In genomic region chr10:67808706-67809105, GRCh38 we compare ENCODE assay signal across 17 cellular contexts. TPM values are rescaled to one million over a fixed set of nuclear protein-coding genes. Genes with fewer than 3 reads are reported as not detected.
DNase-seq lines count a peak whose midpoint lies in the region; ATAC-seq and TF ChIP-seq lines count a peak whose summit lies in the region.
"Had no signal": no experiment of that assay in that cellular context is flagged by ENCODE, and none has a peak within 500 bp of the region (broad histone marks: within the 10 kb centered on the region; RNA-seq: fewer than 3 reads in every experiment).

No MANE protein-coding gene starts in this region.

- H2BK20ac ChIP-seq in H9 (ENCODE audit: low read depth, low read length, poor library complexity, severe bottlenecking): peak overlapping the region; percentile 64

- no peak overlapping the region for H3K18ac ChIP-seq in H9 (ENCODE audit: insufficient read length, low read depth, low read length)

- H3K4me1 ChIP-seq in H9 (ENCODE audit: insufficient read depth, low read length) (peaks cover 5% of the 10 kb centered on the region), heart left ventricle (no peaks in the 10 kb centered on the region)
- H3K4me1 ChIP-seq: SJCRH30 had no signal

- no peak overlapping the region for H3K9ac ChIP-seq in H9 (ENCODE audit: extremely low read depth, insufficient read length, low read length)
- H3K9ac ChIP-seq: GM23248 had no signal

- no peaks in the 10 kb centered on the region for H3K23me2 ChIP-seq in H9 (ENCODE audit: insufficient read length, low read depth, low read length, poor library complexity, severe bottlenecking)

- peaks cover 0 to 10% (median 2%) of the 10 kb centered on the region in 3 experiments; a peak in 4 of 7 replicates for H3K36me3 Mint-ChIP-seq in H9 (ENCODE audit: insufficient read depth in 1 of 3, low read depth in 3 of 3)

- no peaks in the 10 kb centered on the region; the same call in 1 of the 2 replicates for H3K27me3 Mint-ChIP-seq in H9 (ENCODE audit: low read depth)

- no CpG with 5 or more reads among the region's 1 CpG for WGBS in H9 (ENCODE audit: extremely low coverage, insufficient read length, low lambda C conversion rate)
- 69 to 76% (median 71%) methylated on average over 1 of the region's 1 CpG for WGBS in heart left ventricle, 4 donors

- no peaks in the 10 kb centered on the region for H3K27me3 ChIP-seq in H9 (ENCODE audit: insufficient read depth, low read length)
- H3K27me3 ChIP-seq in heart left ventricle: no peaks in the 10 kb centered on the region
- H3K27me3 ChIP-seq: SJCRH30 had no signal

- H4K20me1 ChIP-seq in H9 (ENCODE audit: control insufficient read depth, insufficient read depth, insufficient read length): no peaks in the 10 kb centered on the region

- H3K56ac ChIP-seq in H9 (ENCODE audit: insufficient read length, low read depth, low read length): no peak overlapping the region

- no peak overlapping the region for H2BK120ac ChIP-seq in H9 (ENCODE audit: low read depth, low read length, poor library complexity, severe bottlenecking)

- ATAC-seq in HG02870 (IDR thresholded peaks at IDR 0.05; ENCODE audit: unreplicated experiment) (no peak), heart left ventricle (no peak)
- ATAC-seq: T-helper 17 cell had no signal

- DNase-seq in D341Med (ENCODE audit: low spot score) (peak; percentile 15), H9 (no peak), NCI-H446 treated with DMSO at 0.1 percent for 48 hours (lab: John Stamatoyannopoulos, UW) (peak; percentile 4), cerebellum (ENCODE audit: low spot score) (peak; percentile 85), heart left ventricle (no peak)
- DNase-seq in stimulated activated naive CD4-positive, alpha-beta T cell (lab: John Stamatoyannopoulos, UW): no peak
- DNase-seq in activated CD4-positive, CD25-positive, alpha-beta regulatory T cell (lab: John Stamatoyannopoulos, UW): no peak
- DNase-seq: DMS53, GM23248, NCI-H1092 treated with DMSO at 0.1 percent for 48 hours, NCI-H2227 treated with DMSO at 0.1 percent for 48 hours, NCI-H526 treated with DMSO at 0.1 percent for 48 hours, PC-9, SJCRH30, T-helper 17 cell had no signal

- H3K36me3 ChIP-seq in heart left ventricle: peaks cover 0 to 14% (median 0%) of the 10 kb centered on the region in 9 donors
- H3K36me3 ChIP-seq: SJCRH30 had no signal

- no peak overlapping the region for H2BK5ac ChIP-seq in H9 (ENCODE audit: insufficient read length, low read length)

- intact Hi-C loops in heart left ventricle (cut with DNase I): no loop called here

- peaks cover 21% of the 10 kb centered on the region in 2 experiments for H3K4me1 Mint-ChIP-seq in H9

- H3K4me3 Mint-ChIP-seq in H9: no peak overlapping the region
- H3K4me3 Mint-ChIP-seq: T-helper 17 cell had no signal

- TF ChIP-seq POLR2A in heart left ventricle (IDR thresholded peaks at IDR 0.05): no peak

- H3T11ph ChIP-seq in H9 (ENCODE audit: low read length): no peak overlapping the region

- H3K27ac ChIP-seq in H9 (ENCODE audit: insufficient read length, low read depth, low read length): no peak overlapping the region
- H3K27ac ChIP-seq in heart left ventricle: no peak overlapping the region
- H3K27ac ChIP-seq: C4-2B, GM23248, PC-9, SJCRH30 had no signal

- H3K14ac ChIP-seq in H9 (ENCODE audit: insufficient read depth, low read length): no peak overlapping the region

- no peak overlapping the region for H2AK5ac ChIP-seq in H9 (ENCODE audit: insufficient read length, low read length)

- no peak for TF ChIP-seq CTCF in H9 (conservative IDR thresholded peaks at IDR 0.05)
- no peak for TF ChIP-seq CTCF in heart left ventricle (IDR thresholded peaks at IDR 0.05)

- H3K4me2 ChIP-seq in H9 (ENCODE audit: insufficient read depth, insufficient read length, low read length): no peak overlapping the region
- H3K4me2 ChIP-seq: PC-9 had no signal

- no peak overlapping the region for H3K4ac ChIP-seq in H9 (ENCODE audit: low read depth, low read length)

- no peak overlapping the region for H2BK15ac ChIP-seq in H9 (ENCODE audit: low read depth, low read length)

- H3K79me1 ChIP-seq in H9 (ENCODE audit: insufficient read depth, low read depth, low read length, poor library complexity, severe bottlenecking): no peaks in the 10 kb centered on the region

- H3K9me3 ChIP-seq in H9 (ENCODE audit: control insufficient read depth, low read depth, low read length): no peaks in the 10 kb centered on the region
- no peaks in the 10 kb centered on the region for H3K9me3 ChIP-seq in heart left ventricle
- H3K9me3 ChIP-seq: SJCRH30 had no signal

- H3K23ac ChIP-seq in H9 (ENCODE audit: insufficient read length, low read depth, low read length): no peak overlapping the region

- no peak overlapping the region for H3K4me3 ChIP-seq in heart left ventricle
- H3K4me3 ChIP-seq: GM23248, PC-9, SJCRH30 had no signal

- H3K9me3 Mint-ChIP-seq in H9: peaks cover 3 to 8% of the 10 kb centered on the region in 2 experiments; a peak in 4 of 5 replicates

- no peak overlapping the region for H4K91ac ChIP-seq in H9 (ENCODE audit: insufficient read length, low read depth, low read length)

- no peak overlapping the region for H2BK12ac ChIP-seq in H9 (ENCODE audit: insufficient read length, low read depth, low read length)

- no peaks in the 10 kb centered on the region for H3K79me2 ChIP-seq in H9 (ENCODE audit: insufficient read depth, low read length)

- no peak overlapping the region for H4K8ac ChIP-seq in H9 (replicated peaks; ENCODE audit: insufficient read length, low read depth, low read length)

- peak overlapping the region in 1 of 3 experiments; percentile 23; a peak in 1 of 7 replicates for H3K27ac Mint-ChIP-seq in H9
- H3K27ac Mint-ChIP-seq: T-helper 17 cell had no signal

- no peak overlapping the region for H2AFZ ChIP-seq in H9 (ENCODE audit: low read length)
- H2AFZ ChIP-seq: GM23248, PC-9 had no signal

- H4K5ac ChIP-seq in H9 (ENCODE audit: insufficient read length, low read depth, low read length): no peak overlapping the region

RNA-seq across cellular contexts. Expression of gene DNAJC12, which starts 29.3 kb away (rescaled TPM):
- total RNA-seq in H9 (2021): 0.85 and 0.90 TPM in 2 replicates
- total RNA-seq in cerebellum: 12.3 TPM
- total RNA-seq in heart left ventricle: 1 to 10 TPM; 2.7 to 6.5 (median 4.8) TPM
- polyA plus RNA-seq in heart left ventricle: 1 to 10 TPM; 1.5 to 5.1 TPM
- total RNA-seq: T-helper 17 cell had no signal

Comparison
In these comparisons a context has a peak if more than half of its experiments do, and no peak if none do; other contexts are left out.
1. DNase-seq: peak in D341Med (single experiment), NCI-H446 treated with DMSO at 0.1 percent for 48 hours (single experiment) and cerebellum (single experiment); none in H9 (single experiment), stimulated activated naive CD4-positive, alpha-beta T cell (0 of 6), heart left ventricle (0 of 5) and activated CD4-positive, CD25-positive, alpha-beta regulatory T cell (0 of 4).